In genomic region chr3:184289426-184289938, GRCh38 we compare ENCODE assay signal across 8 cellular contexts. TPM values are rescaled to one million over a fixed set of nuclear protein-coding genes. Genes with fewer than 3 reads are reported as not detected.
DNase-seq lines count a peak whose midpoint lies in the region; ATAC-seq and TF ChIP-seq lines count a peak whose summit lies in the region.

No MANE protein-coding gene starts in this region.

- no peaks in the 10 kb centered on the region for H3K36me3 ChIP-seq in right lobe of liver

- H3K27ac ChIP-seq in right lobe of liver, result no peak overlapping the region

- no peaks in the 10 kb centered on the region for H3K27me3 ChIP-seq in right lobe of liver

- H3K4me1 ChIP-seq in right lobe of liver, result no peaks in the 10 kb centered on the region

- peak; percentile 69 for TF ChIP-seq CTCF in AG10803 (conservative IDR thresholded peaks at IDR 0.05; ENCODE audit: low read length)
- peak; percentile 78 for TF ChIP-seq CTCF in choroid plexus epithelial cell (conservative IDR thresholded peaks at IDR 0.05; ENCODE audit: low read depth, low read length)
- TF ChIP-seq CTCF in right lobe of liver (IDR thresholded peaks at IDR 0.05), result peak; percentile 50 to 64 (median 54)

- intact Hi-C loops in right lobe of liver (cut with DNase I), result loop anchor here in 1 of 2 donors (10.0 kb wide), 1 partner anchor 395 kb away; no protein-coding TSS in a partner anchor

- peak; percentile 73 to 80 (median 76) for ATAC-seq in right lobe of liver
- no peak for ATAC-seq in HG02938 (IDR thresholded peaks at IDR 0.05; ENCODE audit: unreplicated experiment)

- no peaks in the 10 kb centered on the region for H3K9me3 ChIP-seq in right lobe of liver

- H3K4me3 ChIP-seq in AG10803 (ENCODE audit: low read length) (no peak overlapping the region), choroid plexus epithelial cell (ENCODE audit: low read depth, low read length) (no peak overlapping the region), right lobe of liver (no peak overlapping the region)

- TF ChIP-seq POLR2A in right lobe of liver (IDR thresholded peaks at IDR 0.05), result no peak

- DNase-seq in AG10803 (ENCODE audit: low read depth), result peak; percentile 39
- DNase-seq in H4 (ENCODE audit: low spot score), result peak; percentile 47
- peak; percentile 30 to 76 for DNase-seq in NCI-H446 (lab: John Stamatoyannopoulos, UW)
- peak; percentile 53 to 64 for DNase-seq in activated CD4-positive, alpha-beta T cell treated with anti-CD3 and anti-CD28 coated beads for 24 hours (ENCODE audit: low read depth in 2 of 2)
- peak; percentile 67 for DNase-seq in choroid plexus epithelial cell (ENCODE audit: low read depth)
- peak in 2 of 3 donors; percentile 38 to 66 for DNase-seq in right lobe of liver
- peak; percentile 15 to 24 for DNase-seq in stimulated activated CD8-positive, alpha-beta memory T cell treated with anti-CD3 and anti-CD28 coated beads, Interleukin-2, amount 100 ng/mL, for 1 hour (ENCODE audit: low read depth in 2 of 2)

- 3% methylated on average over 10 of the region's 10 CpGs for WGBS in right lobe of liver (ENCODE audit: insufficient coverage, low coverage, low lambda C conversion rate, missing lambda C conversion rate)

RNA-seq across cellular contexts. Expression of gene PSMD2, which starts 9.6 kb away (rescaled TPM):
- total RNA-seq in H4 (2014; rRNA removed; shearing (Covaris generic)), result 691 and 864 TPM in 2 replicates
- total RNA-seq in right lobe of liver, result 100 to 1,000 TPM in 3 of 6 experiments, 10 to 100 TPM in 3; 85.5 to 153 (median 103) TPM

RNA-seq across cellular contexts. Expression of gene ECE2, which starts 13.7 kb away (rescaled TPM):
- not detected in 2 replicates for total RNA-seq in H4 (2014; rRNA removed; shearing (Covaris generic))
- total RNA-seq in right lobe of liver, result not detected

RNA-seq across cellular contexts. Expression of gene EIF4G1, which starts 24.9 kb away (rescaled TPM):
- total RNA-seq in H4 (2014; rRNA removed; shearing (Covaris generic)), result 216 and 235 TPM in 2 replicates
- total RNA-seq in right lobe of liver, result 100 to 1,000 TPM; 262 to 368 (median 291) TPM

RNA-seq across cellular contexts. Expression of gene CAMK2N2, which starts 28.1 kb away (rescaled TPM):
- 0.47 and 1.6 TPM in 2 replicates for total RNA-seq in H4 (2014; rRNA removed; shearing (Covaris generic))
- under 1 TPM in 3 of 6 experiments, not detected in 3; 0.21 to 0.42 (median 0.24) TPM for total RNA-seq in right lobe of liver

RNA-seq across cellular contexts. Expression of gene EEF1AKMT4, which starts 40.0 kb away (rescaled TPM):
- 19.5 and 21.6 TPM in 2 replicates for total RNA-seq in H4 (2014; rRNA removed; shearing (Covaris generic))
- total RNA-seq in right lobe of liver, result 10 to 100 TPM in 2 of 6 experiments, 1 to 10 TPM in 4; 4.9 to 19.4 (median 7.1) TPM
